ENCODE assay signal across 1 cellular context in the genomic region with DNA sequence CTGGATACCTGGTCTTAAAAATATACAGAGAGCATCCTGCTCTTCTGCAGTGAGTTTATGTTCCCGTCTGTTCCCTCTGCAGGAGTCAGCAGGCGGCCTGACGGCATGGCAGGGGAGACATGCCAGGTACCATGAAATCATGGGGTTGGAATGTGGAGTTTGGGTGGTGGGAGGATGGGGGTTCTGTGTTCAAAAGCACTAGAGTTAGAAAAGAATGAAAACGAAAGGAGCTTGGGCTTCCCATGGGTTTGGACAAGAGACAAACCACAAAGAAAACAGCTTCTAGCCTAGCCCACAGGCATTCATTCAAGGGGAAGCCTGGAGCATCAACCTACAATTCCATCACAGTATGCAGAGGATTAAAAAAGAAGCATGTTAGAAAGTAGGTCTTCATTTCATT.
A peak's percentile ranks its signal among the peaks of the same experiment; 100 is the strongest.
TF ChIP-seq lines count a peak whose summit lies in the region.

No MANE protein-coding gene starts in this region.

TF ChIP-seq in IMR-90, 13 proteins besides CTCF, POLR2A, EP300 and RAD21 (continued from another document):
- TF ChIP-seq, protein P1, sequence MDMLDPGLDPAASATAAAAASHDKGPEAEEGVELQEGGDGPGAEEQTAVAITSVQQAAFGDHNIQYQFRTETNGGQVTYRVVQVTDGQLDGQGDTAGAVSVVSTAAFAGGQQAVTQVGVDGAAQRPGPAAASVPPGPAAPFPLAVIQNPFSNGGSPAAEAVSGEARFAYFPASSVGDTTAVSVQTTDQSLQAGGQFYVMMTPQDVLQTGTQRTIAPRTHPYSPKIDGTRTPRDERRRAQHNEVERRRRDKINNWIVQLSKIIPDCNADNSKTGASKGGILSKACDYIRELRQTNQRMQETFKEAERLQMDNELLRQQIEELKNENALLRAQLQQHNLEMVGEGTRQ (IDR thresholded peaks at IDR 0.05; ENCODE audit: low read depth, low read length), result no peak
- TF ChIP-seq CEBPB (IDR thresholded peaks at IDR 0.05; ENCODE audit: low read depth, low read length), result no peak
- TF ChIP-seq FOS (IDR thresholded peaks at IDR 0.05; ENCODE audit: low read depth, low read length), result no peak
- no peak for TF ChIP-seq MAFK (IDR thresholded peaks at IDR 0.05; ENCODE audit: low read depth, low read length)
- no peak for TF ChIP-seq RCOR1 (IDR thresholded peaks at IDR 0.05; ENCODE audit: insufficient replicate concordance, low read length)
- peak; percentile 42; the same call in 1 of the 2 replicates for TF ChIP-seq MAZ (IDR thresholded peaks at IDR 0.05; ENCODE audit: borderline replicate concordance, low read depth, low read length)
TF ChIP-seq in IMR-90: peak in this region for 2.
